In the genomic region with DNA sequence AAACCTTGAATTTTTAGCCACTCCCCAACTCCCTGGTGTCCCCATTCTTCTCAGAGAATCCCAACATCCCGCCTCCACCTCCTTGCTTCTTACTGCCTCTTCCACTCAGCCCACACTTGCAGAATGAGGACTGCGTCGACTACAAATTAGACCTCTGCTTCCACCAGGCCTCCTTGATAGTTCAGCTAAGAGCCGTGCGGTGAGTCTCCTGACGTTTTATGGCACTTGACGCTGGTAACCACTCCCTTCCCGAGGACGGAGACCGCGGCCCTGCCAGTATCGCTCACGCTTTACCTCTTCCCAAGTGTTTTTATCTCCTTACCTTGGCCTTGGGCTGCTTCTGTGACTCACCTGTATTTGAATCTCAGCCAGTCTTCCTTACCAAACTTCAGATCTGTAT, we compare ENCODE assay signal across 19 cellular contexts. TPM values are rescaled to one million over a fixed set of nuclear protein-coding genes. Genes with fewer than 3 reads are reported as not detected.
A peak's percentile ranks its signal among the peaks of the same experiment; 100 is the strongest.
DNase-seq lines count a peak whose midpoint lies in the region; ATAC-seq and TF ChIP-seq lines count a peak whose summit lies in the region.
"Had no signal": no experiment of that assay in that cellular context is flagged by ENCODE, and none has a peak within 500 bp of the region (broad histone marks: within the 10 kb centered on the region; RNA-seq: fewer than 3 reads in every experiment).

No MANE protein-coding gene starts in this region.

- H3K27ac Mint-ChIP-seq in CD4-positive, CD25-positive, alpha-beta regulatory T cell = peak overlapping the region in 2 of 3 donors; percentile 55 to 86

- no peaks in the 10 kb centered on the region for H3K4me1 ChIP-seq in CD4-positive, CD25-positive, alpha-beta regulatory T cell (ENCODE audit: control insufficient read depth, insufficient read depth, low read length, poor library complexity, severe bottlenecking)
- peaks cover 15% of the 10 kb centered on the region for H3K4me1 ChIP-seq in osteoblast (ENCODE audit: insufficient read depth, low read length)
- H3K4me1 ChIP-seq: right lobe of liver had no signal

- no peaks in the 10 kb centered on the region for H3K79me2 ChIP-seq in osteoblast (ENCODE audit: insufficient read depth, low read length)

- ATAC-seq in CD4-positive, CD25-positive, alpha-beta regulatory T cell (ENCODE audit: low read depth in 2 of 2) = no peak
- no peak for ATAC-seq in HG02763 (IDR thresholded peaks at IDR 0.05; ENCODE audit: unreplicated experiment)
- ATAC-seq in HG02759 (IDR thresholded peaks at IDR 0.05; ENCODE audit: unreplicated experiment) = no peak

- H3K36me3 Mint-ChIP-seq in CD4-positive, CD25-positive, alpha-beta regulatory T cell = peaks cover 16% of the 10 kb centered on the region

- H2AFZ ChIP-seq in osteoblast (ENCODE audit: low read length) = no peak overlapping the region

- no peaks in the 10 kb centered on the region for H3K9me3 ChIP-seq in CD4-positive, CD25-positive, alpha-beta regulatory T cell (ENCODE audit: control insufficient read depth in 2 of 2, low read length in 2 of 2)
- no peaks in the 10 kb centered on the region for H3K9me3 ChIP-seq in osteoblast (ENCODE audit: low read depth, low read length)
- H3K9me3 ChIP-seq: right lobe of liver had no signal

- peaks cover 3% of the 10 kb centered on the region for H4K20me1 ChIP-seq in osteoblast (ENCODE audit: insufficient read depth, low read length)

- no peak overlapping the region for H3K4me3 Mint-ChIP-seq in CD4-positive, CD25-positive, alpha-beta regulatory T cell

- no peak for TF ChIP-seq CTCF in epithelial cell of esophagus (IDR thresholded peaks at IDR 0.05; ENCODE audit: insufficient read depth, low read depth, low read length, missing control alignments)
- no peak for TF ChIP-seq CTCF in osteoblast (IDR thresholded peaks at IDR 0.05; ENCODE audit: extremely low read depth, low read depth, low read length)

- no peak for DNase-seq in CD4-positive, CD25-positive, alpha-beta regulatory T cell
- peak; percentile 8 for DNase-seq in HPDE6-E6E7 (ENCODE audit: extremely low spot score)
- peak; percentile 53 for DNase-seq in epithelial cell of esophagus (ENCODE audit: low read depth)
- DNase-seq in osteoblast (ENCODE audit: insufficient read length, low spot score, missing footprints) = peak; percentile 54
- no peak for DNase-seq in activated effector memory CD4-positive, alpha-beta T cell treated with Interleukin-2 at 50 U/mL for 16 hours
- no peak for DNase-seq in NOMO-1 treated with dmso at 0.1 percent for 144 hours (lab: John Stamatoyannopoulos, UW; ENCODE audit: unreplicated experiment)
- DNase-seq: activated gamma-delta T cell treated with Interleukin-2 at 50 U/mL for 16 hours; mesenchymal stem cell; MM.1S; NCI-H1930; right lobe of liver; Right ventricle myocardium superior; stimulated activated CD4-positive, alpha-beta T cell treated with anti-CD3 and anti-CD28 coated beads, Interleukin-2, amount 100 ng/mL, for 24 hours had no signal

- H3K27me3 ChIP-seq in CD4-positive, CD25-positive, alpha-beta regulatory T cell (ENCODE audit: control insufficient read depth, insufficient read depth, low read length) = no peaks in the 10 kb centered on the region
- no peaks in the 10 kb centered on the region for H3K27me3 ChIP-seq in osteoblast (ENCODE audit: insufficient read depth, low read length)
- H3K27me3 ChIP-seq: right lobe of liver had no signal

- H3K4me3 ChIP-seq in CD4-positive, CD25-positive, alpha-beta regulatory T cell (ENCODE audit: low read depth, low read length) = no peak overlapping the region
- no peak overlapping the region for H3K4me3 ChIP-seq in epithelial cell of esophagus (ENCODE audit: low read length)
- H3K4me3 ChIP-seq in osteoblast (ENCODE audit: insufficient read depth, low read length) = no peak overlapping the region
- H3K4me3 ChIP-seq: GM12878, right lobe of liver had no signal

- peaks cover 12% of the 10 kb centered on the region for H3K36me3 ChIP-seq in CD4-positive, CD25-positive, alpha-beta regulatory T cell (ENCODE audit: control insufficient read depth, insufficient read depth, low read length)
- H3K36me3 ChIP-seq in osteoblast (ENCODE audit: insufficient read depth, low read length) = peaks cover 13% of the 10 kb centered on the region

- peaks cover 2 to 7% (median 5%) of the 10 kb centered on the region in 4 donors for H3K4me1 Mint-ChIP-seq in CD4-positive, CD25-positive, alpha-beta regulatory T cell

- H3K27ac ChIP-seq in CD4-positive, CD25-positive, alpha-beta regulatory T cell (ENCODE audit: insufficient read depth, low read length, poor library complexity, severe bottlenecking) = no peak overlapping the region
- H3K27ac ChIP-seq in osteoblast (ENCODE audit: low read depth, low read length) = no peak overlapping the region
- H3K27ac ChIP-seq: right lobe of liver, VCaP had no signal

- H3K27me3 Mint-ChIP-seq in CD4-positive, CD25-positive, alpha-beta regulatory T cell = peaks cover under 1% of the 10 kb centered on the region

- no peaks in the 10 kb centered on the region for H3K9me3 Mint-ChIP-seq in CD4-positive, CD25-positive, alpha-beta regulatory T cell

- H3K4me2 ChIP-seq in osteoblast (ENCODE audit: insufficient read depth, low read length) = no peak overlapping the region

RNA-seq across cellular contexts. Expression of a gene that starts 31.1 kb away (rescaled TPM):
- total RNA-seq in CD4-positive, CD25-positive, alpha-beta regulatory T cell = 168 TPM
- polyA plus RNA-seq in CD4-positive, CD25-positive, alpha-beta regulatory T cell = 10 to 100 TPM; 63.6 to 88.2 (median 65.7) TPM
- total RNA-seq in osteoblast = 29.3 and 31.8 TPM in 2 replicates

RNA-seq across cellular contexts. Expression of a gene that starts 57.8 kb away (rescaled TPM):
- total RNA-seq in CD4-positive, CD25-positive, alpha-beta regulatory T cell = 220 TPM
- 100 to 1,000 TPM; 159 to 261 (median 179) TPM for polyA plus RNA-seq in CD4-positive, CD25-positive, alpha-beta regulatory T cell
- total RNA-seq in osteoblast = not detected in 2 replicates
- total RNA-seq: fibroblast of lung, NCI-H460 had no signal
- polyA plus RNA-seq: fibroblast of lung had no signal

Comparison
In these comparisons a context has a peak if more than half of its experiments do, and no peak if none do; other contexts are left out.
1. DNase-seq: peak in HPDE6-E6E7 (single experiment), epithelial cell of esophagus (single experiment) and osteoblast (single experiment); none in CD4-positive, CD25-positive, alpha-beta regulatory T cell (0 of 3), activated effector memory CD4-positive, alpha-beta T cell treated with Interleukin-2 at 50 U/mL for 16 hours (single experiment) and NOMO-1 treated with dmso at 0.1 percent for 144 hours (single experiment).
2. RNA of a gene that starts 57.8 kb away (total RNA-seq): 220 TPM in CD4-positive, CD25-positive, alpha-beta regulatory T cell (single experiment); not detected in osteoblast; every median in the first group is over 100 times any median in the second.